In genomic region chr15:27864719-27865118, GRCh38 we compare ENCODE assay signal across 18 cellular contexts.
DNase-seq lines count a peak whose midpoint lies in the region; ATAC-seq and TF ChIP-seq lines count a peak whose summit lies in the region.
"Had no signal": no experiment of that assay in that cellular context is flagged by ENCODE, and none has a peak within 500 bp of the region (broad histone marks: within the 10 kb centered on the region; RNA-seq: fewer than 3 reads in every experiment).

No MANE protein-coding gene starts in this region.

- H3K4me1 ChIP-seq in heart right ventricle (no peaks in the 10 kb centered on the region), HEK293 (ENCODE audit: control insufficient read depth, insufficient read depth, low read length) (no peaks in the 10 kb centered on the region), neural progenitor cell (no peaks in the 10 kb centered on the region)
- H3K4me1 ChIP-seq: A549, Caco-2 had no signal

- no peaks in the 10 kb centered on the region for H4K20me1 ChIP-seq in neural progenitor cell (ENCODE audit: low read depth)

- no peak for ATAC-seq in heart right ventricle
- ATAC-seq: A549; CD8-positive, alpha-beta T cell had no signal

- H3K4me3 Mint-ChIP-seq in neural progenitor cell = no peak overlapping the region
- no peak overlapping the region for H3K4me3 Mint-ChIP-seq in type B pancreatic cell
- H3K4me3 Mint-ChIP-seq: B cell; CD4-positive, alpha-beta T cell; CD8-positive, alpha-beta T cell had no signal

- no peak overlapping the region for H2AFZ ChIP-seq in neural progenitor cell (replicated peaks)

- peaks cover 15% of the 10 kb centered on the region for H3K9me3 Mint-ChIP-seq in neural progenitor cell
- peaks cover 11% of the 10 kb centered on the region for H3K9me3 Mint-ChIP-seq in type B pancreatic cell
- H3K9me3 Mint-ChIP-seq: CD8-positive, alpha-beta T cell had no signal

- no peak overlapping the region for H3K4me2 ChIP-seq in neural progenitor cell
- H3K4me2 ChIP-seq: A549 had no signal

- H3K27ac ChIP-seq in heart right ventricle = no peak overlapping the region
- H3K27ac ChIP-seq in HEK293 (ENCODE audit: extremely low read depth, low read depth, low read length) = no peak overlapping the region
- H3K27ac ChIP-seq in neural progenitor cell = no peak overlapping the region
- H3K27ac ChIP-seq: 22Rv1, A549, C4-2B had no signal

- CTCF ChIA-PET in HEK293 (lab: Yijun Ruan, JAX) = no interaction called here

- no peaks in the 10 kb centered on the region for H3F3A ChIP-seq in neural progenitor cell (ENCODE audit: low read depth)

- 74 to 86% methylated on average over 8 of the region's 8 CpGs for WGBS in heart right ventricle, 2 donors

- DNase-seq in cardiac septum (ENCODE audit: low spot score) = peak; percentile 54
- no peak for DNase-seq in heart right ventricle
- DNase-seq in neural progenitor cell (ENCODE audit: low spot score) = no peak
- no peak for DNase-seq in type B pancreatic cell (ENCODE audit: extremely low spot score, unreplicated experiment)
- DNase-seq in foreskin melanocyte = no peak
- no peak for DNase-seq in activated CD8-positive, alpha-beta memory T cell treated with anti-CD3 and anti-CD28 coated beads, Interleukin-2, amount 50 U/mL, for 48 hours
- DNase-seq: AML-193; Caco-2; Calu3; CD4-positive, alpha-beta T cell; CD8-positive, alpha-beta T cell; DMS79 treated with DMSO at 0.1 percent for 48 hours; GF-D8 had no signal

- H3K36me3 ChIP-seq in heart right ventricle (no peaks in the 10 kb centered on the region), HEK293 (ENCODE audit: control insufficient read depth in 2 of 2, insufficient read depth in 1 of 2, low read length in 2 of 2) (no peaks in the 10 kb centered on the region), neural progenitor cell (no peaks in the 10 kb centered on the region)

- H3K27me3 ChIP-seq in heart right ventricle = peaks cover 0 to 9% (median 3%) of the 10 kb centered on the region in 7 donors
- no peaks in the 10 kb centered on the region for H3K27me3 ChIP-seq in neural progenitor cell

- POLR2A ChIA-PET in HEK293 (lab: Yijun Ruan, JAX) = no interaction called here

- H3K27ac Mint-ChIP-seq in neural progenitor cell (peak overlapping the region; percentile 10), type B pancreatic cell (no peak overlapping the region)
- H3K27ac Mint-ChIP-seq: B cell; CD4-positive, alpha-beta T cell; CD8-positive, alpha-beta T cell had no signal

- H3K27me3 Mint-ChIP-seq in neural progenitor cell (ENCODE audit: insufficient read depth, low read depth) = peaks cover 11% of the 10 kb centered on the region
- peaks cover 7% of the 10 kb centered on the region for H3K27me3 Mint-ChIP-seq in type B pancreatic cell
- H3K27me3 Mint-ChIP-seq: B cell; CD4-positive, alpha-beta T cell had no signal

- H3K4me3 ChIP-seq in heart right ventricle (no peak overlapping the region), HEK293 (ENCODE audit: low read depth, low read length) (no peak overlapping the region), neural progenitor cell (no peak overlapping the region)
- H3K4me3 ChIP-seq: A549 had no signal

- H3K79me2 ChIP-seq in neural progenitor cell (ENCODE audit: low read depth) = no peaks in the 10 kb centered on the region

- intact Hi-C loops in cardiac septum (cut with DNase I) = no loop called here
- intact Hi-C loops in heart right ventricle (cut with DNase I) = no loop called here

- H3K9me3 ChIP-seq in heart right ventricle = no peaks in the 10 kb centered on the region
- no peaks in the 10 kb centered on the region for H3K9me3 ChIP-seq in HEK293 (ENCODE audit: control insufficient read depth, insufficient read depth, low read depth, low read length)
- H3K9me3 ChIP-seq in neural progenitor cell (ENCODE audit: low read depth) = no peaks in the 10 kb centered on the region
- H3K9me3 ChIP-seq: A549, Caco-2 had no signal

- no peak overlapping the region for H3K9ac ChIP-seq in neural progenitor cell

- no peaks in the 10 kb centered on the region for H3K4me1 Mint-ChIP-seq in neural progenitor cell
- H3K4me1 Mint-ChIP-seq in type B pancreatic cell (ENCODE audit: unreplicated experiment) = no peaks in the 10 kb centered on the region
- H3K4me1 Mint-ChIP-seq: B cell had no signal

- TF ChIP-seq CTCF in heart right ventricle (IDR thresholded peaks at IDR 0.05) (no peak), HEK293 (tag by site-specific recombination; IDR thresholded peaks at IDR 0.05) (no peak), neural progenitor cell (IDR thresholded peaks at IDR 0.05) (no peak), type B pancreatic cell (conservative IDR thresholded peaks at IDR 0.05) (no peak)

- H3K36me3 Mint-ChIP-seq in neural progenitor cell = peaks cover 4% of the 10 kb centered on the region
- H3K36me3 Mint-ChIP-seq in type B pancreatic cell = no peaks in the 10 kb centered on the region
- H3K36me3 Mint-ChIP-seq: CD8-positive, alpha-beta T cell had no signal

TF ChIP-seq in HEK293, 187 proteins besides CTCF, POLR2A, EP300 and RAD21:
- TF ChIP-seq SCRT2 (tag by site-specific recombination; IDR thresholded peaks at IDR 0.05) = 0 out of 2 replicates have a peak, but pooled peaks have one; percentile 32
- no peak for TF ChIP-seq ZNF133 (tag by site-specific recombination; IDR thresholded peaks at IDR 0.05)
- TF ChIP-seq SCRT1 (tag by site-specific recombination; IDR thresholded peaks at IDR 0.05; ENCODE audit: borderline replicate concordance) = no peak
- no peak for TF ChIP-seq ZFP3 (tag by site-specific recombination; IDR thresholded peaks at IDR 0.05; ENCODE audit: low read depth)
- no peak for TF ChIP-seq ZNF561 (tag by site-specific recombination; IDR thresholded peaks at IDR 0.05; ENCODE audit: borderline replicate concordance)
